20 cellular contexts compared by ENCODE assay signal in genomic region chr2:230140667-230141066, GRCh38.
"Had no signal": no experiment of that assay in that cellular context is flagged by ENCODE, and none has a peak within 500 bp of the region (broad histone marks: within the 10 kb centered on the region; RNA-seq: fewer than 3 reads in every experiment).

No MANE protein-coding gene starts in this region.

- H3K36me3 ChIP-seq: esophagus squamous epithelium, gastroesophageal sphincter, spleen, tibial nerve had no signal

- H3K27ac ChIP-seq: epithelial cell of prostate, esophagus squamous epithelium, gastroesophageal sphincter, spleen, testis, tibial nerve had no signal

- H3K4me3 ChIP-seq: esophagus squamous epithelium, gastroesophageal sphincter, mucosa of descending colon, spleen, testis, tibial nerve had no signal

- H3K9me3 ChIP-seq: esophagus squamous epithelium, gastroesophageal sphincter, mucosa of descending colon, testis, tibial nerve had no signal

- ATAC-seq: gastroesophageal sphincter; mucosa of descending colon; naive thymus-derived CD8-positive, alpha-beta T cell; sciatic nerve; stimulated activated naive B cell treated with anti-CD40 and anti-IgM and Interleukin-4, amounts not matched to agents 10 μg/mL and 1 μg/mL and 100 μg/mL, for 72 hours; stimulated activated naive CD8-positive, alpha-beta T cell treated with anti-CD3 and anti-CD28 coated beads, Interleukin-15, amount 100 ng/mL, for 72 hours had no signal

- DNase-seq: cortex of kidney; effector memory CD4-positive, alpha-beta T cell; esophagus squamous epithelium; foreskin fibroblast; glutamatergic neuron; kidney glomerular epithelial cell; mucosa of descending colon; naive thymus-derived CD8-positive, alpha-beta T cell; posterior cingulate gyrus; spleen; stimulated activated CD4-positive, alpha-beta T cell treated with anti-CD3 and anti-CD28 coated beads, Interleukin-2, amount 100 ng/mL, for 24 hours; stimulated activated CD4-positive, alpha-beta T cell treated with anti-CD3 and anti-CD28 coated beads, Interleukin-4, amount 100 ng/mL, for 4 hours; stimulated activated naive B cell treated with anti-CD40 and anti-IgM and Interleukin-4, amounts not matched to agents 10 μg/mL and 1 μg/mL and 100 μg/mL, for 72 hours; stimulated activated naive CD8-positive, alpha-beta T cell treated with anti-CD3 and anti-CD28 coated beads, Interleukin-15, amount 100 ng/mL, for 72 hours; testis had no signal

- H3K4me1 ChIP-seq: esophagus squamous epithelium, gastroesophageal sphincter, spleen, testis, tibial nerve had no signal

- H3K27me3 ChIP-seq: esophagus squamous epithelium, gastroesophageal sphincter, spleen, testis, tibial nerve had no signal

- FAIRE-seq: islet of Langerhans had no signal
